Comparison of ENCODE assay signal across 26 cellular contexts in genomic region chr7:29310625-29311024, GRCh38.
"Had no signal": no experiment of that assay in that cellular context is flagged by ENCODE, and none has a peak within 500 bp of the region (broad histone marks: within the 10 kb centered on the region; RNA-seq: fewer than 3 reads in every experiment).

No MANE protein-coding gene starts in this region.

- H3K4me2 ChIP-seq: hepatocyte had no signal

- DNase-seq: colonic mucosa; cortex of kidney; effector CD8-positive, alpha-beta T cell; effector memory CD8-positive, alpha-beta T cell; endodermal cell; erythroblast; esophagus squamous epithelium; foreskin fibroblast; foreskin melanocyte; gastrocnemius medialis; glutamatergic neuron; head of caudate nucleus; heart right ventricle; hypothalamus; immature natural killer cell; islet precursor cell; left cardiac atrium; left lung; left ventricle myocardium superior; lower lobe of right lung; mesenchymal stem cell; mucosa of descending colon had no signal

- H3K79me2 ChIP-seq: hepatocyte had no signal

- H3K27me3 ChIP-seq: colonic mucosa, gastrocnemius medialis, heart right ventricle, hepatocyte, left lung had no signal

- H3K27ac ChIP-seq: colonic mucosa, epithelial cell of prostate, esophagus squamous epithelium, gastrocnemius medialis, heart right ventricle, hepatocyte, left lung, lower lobe of right lung had no signal

- H3K4me3 ChIP-seq: colonic mucosa, esophagus squamous epithelium, gastrocnemius medialis, heart right ventricle, hepatocyte, left lung, lower lobe of right lung, mucosa of descending colon had no signal

- H3K4me1 ChIP-seq: colonic mucosa, esophagus squamous epithelium, gastrocnemius medialis, left lung, lower lobe of right lung had no signal

- ATAC-seq: effector memory CD8-positive, alpha-beta T cell; esophagus mucosa; gastrocnemius medialis; heart right ventricle; left cardiac atrium; left lung; lower lobe of right lung; mucosa of descending colon had no signal

- H3K9me3 ChIP-seq: colonic mucosa, esophagus squamous epithelium, gastrocnemius medialis, lower lobe of right lung, mucosa of descending colon had no signal

- H2AFZ ChIP-seq: hepatocyte had no signal

- FAIRE-seq: endometrium had no signal

- H3K36me3 ChIP-seq: colonic mucosa, esophagus squamous epithelium, gastrocnemius medialis, left lung, lower lobe of right lung had no signal
